8 cellular contexts compared by ENCODE assay signal in genomic region chr1:110674337-110675059, GRCh38. TPM values are rescaled to one million over a fixed set of nuclear protein-coding genes. Genes with fewer than 3 reads are reported as not detected.
A peak's percentile ranks its signal among the peaks of the same experiment; 100 is the strongest.
DNase-seq lines count a peak whose midpoint lies in the region; ATAC-seq and TF ChIP-seq lines count a peak whose summit lies in the region.

Gene KCNA3, minus strand, starts transcription at chr1:110674940. Its CDS starts 131 bp downstream, at chr1:110674809.

- H3K27ac Mint-ChIP-seq in CD8-positive, alpha-beta memory T cell, result peak within 1 kb of the TSS; percentile 93 to 100 (median 100)

- peak within 1 kb of the TSS; percentile 50 for H3K9ac ChIP-seq in SU-DHL-6 (ENCODE audit: low read length)

- H3K27me3 ChIP-seq in CD8-positive, alpha-beta memory T cell (ENCODE audit: insufficient read depth, low read length, poor library complexity, severe bottlenecking), result no peaks in the 10 kb centered on the region
- H3K27me3 ChIP-seq in SU-DHL-6 (ENCODE audit: low read length), result no peaks in the 10 kb centered on the region
- H3K27me3 ChIP-seq in SJCRH30, result no peaks in the 10 kb centered on the region

- intact Hi-C loops in left colon (cut with DNase I, micrococcal nuclease), result no loop called here

- peaks cover 0 to 11% of the 10 kb centered on the region in 2 donors for H3K27me3 Mint-ChIP-seq in CD8-positive, alpha-beta memory T cell

- no peaks in the 10 kb centered on the region for H3K9me2 ChIP-seq in SU-DHL-6 (replicated peaks; ENCODE audit: insufficient read depth, low read length)

- no peaks in the 10 kb centered on the region for H3K9me3 ChIP-seq in CD8-positive, alpha-beta memory T cell (ENCODE audit: low read length)
- H3K9me3 ChIP-seq in SU-DHL-6 (ENCODE audit: insufficient read depth, low read length), result no peaks in the 10 kb centered on the region
- no peaks in the 10 kb centered on the region for H3K9me3 ChIP-seq in SJCRH30 (replicated peaks)

- TF ChIP-seq CTCF in SU-DHL-6 (IDR thresholded peaks at IDR 0.05; ENCODE audit: insufficient read depth, low read length, poor library complexity, severe bottlenecking), result no peak

- peaks cover 33 to 60% (median 43%) of the 10 kb centered on the region in 3 donors for H3K4me1 Mint-ChIP-seq in CD8-positive, alpha-beta memory T cell

- POLR2A ChIA-PET in CD8-positive, alpha-beta memory T cell (lab: Charles Lee), result interaction anchor here (1.0 to 1.4 kb wide), 9 partner anchors 26 to 201 kb away, joined by 3 to 6 read pairs (median 4); no protein-coding TSS in a partner anchor

- peak within 1 kb of the TSS; percentile 90 for H3K4me3 ChIP-seq in CD8-positive, alpha-beta memory T cell (ENCODE audit: low read length)
- H3K4me3 ChIP-seq in SU-DHL-6 (ENCODE audit: insufficient read depth, low read length, poor library complexity, severe bottlenecking) (peak within 1 kb of the TSS; percentile 64), SJCRH30 (no peak within 1 kb of the TSS)

- peaks cover 0 to 4% (median 0%) of the 10 kb centered on the region in 5 donors for H3K9me3 Mint-ChIP-seq in CD8-positive, alpha-beta memory T cell

- ATAC-seq in HG02678 (IDR thresholded peaks at IDR 0.05; ENCODE audit: unreplicated experiment), result peak; percentile 42
- peak; percentile 26 for ATAC-seq in left colon
- ATAC-seq in GM21447 (IDR thresholded peaks at IDR 0.05; ENCODE audit: unreplicated experiment), result no peak

- CTCF ChIA-PET in CD8-positive, alpha-beta memory T cell (lab: Charles Lee), result interaction anchor here (0.9 to 3.8 kb wide), 14 partner anchors 9 to 112 kb away, joined by 3 to 34 read pairs (median 7); no protein-coding TSS in a partner anchor

- no peaks in the 10 kb centered on the region for H3K36me3 ChIP-seq in CD8-positive, alpha-beta memory T cell (ENCODE audit: insufficient read depth, low read length)
- no peaks in the 10 kb centered on the region for H3K36me3 ChIP-seq in SU-DHL-6 (ENCODE audit: low read length)
- H3K36me3 ChIP-seq in SJCRH30, result no peaks in the 10 kb centered on the region

- peak within 1 kb of the TSS; percentile 96 to 100 (median 100) for H3K4me3 Mint-ChIP-seq in CD8-positive, alpha-beta memory T cell

- H3K27ac ChIP-seq in CD8-positive, alpha-beta memory T cell (ENCODE audit: low read depth, low read length), result peak within 1 kb of the TSS; percentile 98
- H3K27ac ChIP-seq in SU-DHL-6 (ENCODE audit: low read depth, low read length) (no peak within 1 kb of the TSS), angular gyrus (ENCODE audit: low read depth, low read length) (peak within 1 kb of the TSS; percentile 69), SJCRH30 (no peak within 1 kb of the TSS)

- H3F3A ChIP-seq in SU-DHL-6 (ENCODE audit: insufficient read depth), result peaks cover 10% of the 10 kb centered on the region; the same call in 1 of the 2 replicates

- no peaks in the 10 kb centered on the region for H4K20me1 ChIP-seq in SU-DHL-6 (ENCODE audit: low read depth, low read length)

- H2AFZ ChIP-seq in SU-DHL-6 (ENCODE audit: low read depth, low read length, severe bottlenecking), result peak within 1 kb of the TSS; percentile 44

- peaks cover 13 to 43% (median 22%) of the 10 kb centered on the region in 3 donors for H3K36me3 Mint-ChIP-seq in CD8-positive, alpha-beta memory T cell

- peaks cover 24% of the 10 kb centered on the region for H3K4me1 ChIP-seq in CD8-positive, alpha-beta memory T cell (ENCODE audit: insufficient read depth, low read length)
- no peaks in the 10 kb centered on the region for H3K4me1 ChIP-seq in SJCRH30

- no peaks in the 10 kb centered on the region for H3K79me2 ChIP-seq in SU-DHL-6 (ENCODE audit: insufficient read depth, low read length)

- DNase-seq in CD8-positive, alpha-beta memory T cell, result peak; percentile 70 to 87 (median 73)
- DNase-seq in left colon (peak; percentile 34 to 51), SJCRH30 (no peak)
- DNase-seq in stimulated activated CD4-positive, alpha-beta T cell treated with anti-CD3 and anti-CD28 coated beads, Interleukin-4, amount 100 ng/mL, for 1 hour, result peak; percentile 69

- peak within 1 kb of the TSS; percentile 72 for H3K4me2 ChIP-seq in SU-DHL-6 (ENCODE audit: low read depth, low read length, poor library complexity, severe bottlenecking)

RNA-seq across cellular contexts. Expression of gene KCNA3, which starts in this region (rescaled TPM):
- 10 to 100 TPM; 38.4 to 40.5 TPM for total RNA-seq in CD8-positive, alpha-beta memory T cell
- 94.0 TPM for polyA plus RNA-seq in CD8-positive, alpha-beta memory T cell
- total RNA-seq in left colon, result 1 to 10 TPM in 1 of 2 donors, under 1 TPM in 1; 0.92 to 3.4 TPM
- total RNA-seq in SJCRH30 (2014; rRNA removed; shearing (Covaris generic)), result not detected in 2 replicates

Comparison
In these comparisons a context has a peak if more than half of its experiments do, and no peak if none do; other contexts are left out.
1. RNA of gene KCNA3 (total RNA-seq): 38.4 to 40.5 TPM in CD8-positive, alpha-beta memory T cell; 0.92 to 3.4 TPM in left colon and not detected in SJCRH30; every median in the first group is over 4 times any median in the second.
2. DNase-seq: peak in CD8-positive, alpha-beta memory T cell (5 of 5), left colon (2 of 2) and stimulated activated CD4-positive, alpha-beta T cell treated with anti-CD3 and anti-CD28 coated beads, Interleukin-4, amount 100 ng/mL, for 1 hour (single experiment); none in SJCRH30 (0 of 2).
3. H3K27ac ChIP-seq: peak in CD8-positive, alpha-beta memory T cell (single experiment) and angular gyrus (single experiment); none in SU-DHL-6 (single experiment) and SJCRH30 (single experiment).